ENCODE assay signal across 2 cellular contexts in genomic region chr22:50289942-50290630, GRCh38.
TF ChIP-seq lines count a peak whose summit lies in the region.

No MANE protein-coding gene starts in this region.

TF ChIP-seq in HepG2, 621 proteins besides CTCF, POLR2A, EP300 and RAD21:
- TF ChIP-seq DMAP1 (CRISPR knock-in tag; IDR thresholded peaks at IDR 0.05) (no peak), ZNF775 (CRISPR knock-in tag; IDR thresholded peaks at IDR 0.05; ENCODE audit: borderline replicate concordance) (no peak), EED (CRISPR knock-in tag; IDR thresholded peaks at IDR 0.05) (no peak), ZNF335 (CRISPR knock-in tag; IDR thresholded peaks at IDR 0.05) (no peak), ZBTB38 (CRISPR knock-in tag; IDR thresholded peaks at IDR 0.05) (peak; percentile 53; the same call in 1 of the 2 replicates), ZBTB3 (CRISPR knock-in tag; IDR thresholded peaks at IDR 0.05; ENCODE audit: borderline replicate concordance, low read depth) (no peak), ZNF556 (CRISPR knock-in tag; IDR thresholded peaks at IDR 0.05; ENCODE audit: borderline replicate concordance) (no peak)

TF ChIP-seq in HEK293T, 16 proteins besides CTCF, POLR2A, EP300 and RAD21:
- TF ChIP-seq NFRKB (IDR thresholded peaks at IDR 0.05): no peak
- no peak for TF ChIP-seq ARNT (IDR thresholded peaks at IDR 0.05)
- no peak for TF ChIP-seq ELF4 (IDR thresholded peaks at IDR 0.05)
- no peak for TF ChIP-seq PKNOX1 (IDR thresholded peaks at IDR 0.05)
- no peak for TF ChIP-seq SUZ12 (IDR thresholded peaks at IDR 0.05)
- no peak for TF ChIP-seq SP1 (IDR thresholded peaks at IDR 0.05)
- TF ChIP-seq HDGF (IDR thresholded peaks at IDR 0.05; ENCODE audit: borderline replicate concordance): no peak
- no peak for TF ChIP-seq TARDBP (IDR thresholded peaks at IDR 0.05)
- no peak for TF ChIP-seq LEF1 (IDR thresholded peaks at IDR 0.05; ENCODE audit: borderline replicate concordance)
- no peak for TF ChIP-seq BHLHE40 (IDR thresholded peaks at IDR 0.05; ENCODE audit: borderline replicate concordance)
- TF ChIP-seq FOXA1 (IDR thresholded peaks at IDR 0.05): no peak
TF ChIP-seq in HEK293T: peak in this region for 0.
